ENCODE assay signal across 29 cellular contexts in genomic region chrX:152806035-152806434, GRCh38. TPM values are rescaled to one million over a fixed set of nuclear protein-coding genes. Genes with fewer than 3 reads are reported as not detected.
"Had no signal": no experiment of that assay in that cellular context is flagged by ENCODE, and none has a peak within 500 bp of the region (broad histone marks: within the 10 kb centered on the region; RNA-seq: fewer than 3 reads in every experiment).

No MANE protein-coding gene starts in this region.

- ATAC-seq: body of pancreas; left ventricle myocardium superior; mucosa of descending colon; natural killer cell treated with Interleukin-12 subunit alpha and Interleukin-12 subunit beta and Interleukin-15 and Interleukin-18, amount 100 ng/mL, for 72 hours; right cardiac atrium had no signal

- H3K27ac Mint-ChIP-seq: activated naive CD8-positive, alpha-beta T cell; natural killer cell treated with Interleukin-12 subunit alpha and Interleukin-12 subunit beta and Interleukin-15 and Interleukin-18, amount 100 ng/mL, for 72 hours; stimulated activated naive CD8-positive, alpha-beta T cell treated with anti-CD3 and anti-CD28 coated beads, Interleukin-15, Interleukin-2, amounts not matched to agents 100 ng/mL and 50 ng/mL, for 24 hours; T-helper 1 cell treated with Interleukin-12 subunit alpha and Interleukin-12 subunit beta and Interleukin-4 antibody, amounts not matched to agents 30 μg/mL and 1 μg/mL, for 36 hours had no signal

- DNase-seq: activated CD4-positive, CD25-positive, alpha-beta regulatory T cell treated with anti-CD3 and anti-CD28 coated beads, Interleukin-2, amount 50 U/mL, for 72 hours; anterior cingulate cortex; body of pancreas; dermis blood vessel endothelial cell; effector CD4-positive, alpha-beta T cell; esophagus squamous epithelium; foreskin melanocyte; glutamatergic neuron; islet precursor cell; left ventricle myocardium superior; mucosa of descending colon; posterior cingulate gyrus; right cardiac atrium; stimulated activated CD4-positive, alpha-beta T cell treated with anti-CD3 and anti-CD28 coated beads, Interleukin-4, amount 100 ng/mL, for 1 hour; T-helper 9 cell; trophoblast cell had no signal

- FAIRE-seq: colon, urothelium cell line had no signal

- H3K4me3 Mint-ChIP-seq: activated naive CD8-positive, alpha-beta T cell; natural killer cell treated with Interleukin-12 subunit alpha and Interleukin-12 subunit beta and Interleukin-15 and Interleukin-18, amount 100 ng/mL, for 72 hours; stimulated activated naive CD8-positive, alpha-beta T cell treated with anti-CD3 and anti-CD28 coated beads, Interleukin-15, Interleukin-2, amounts not matched to agents 100 ng/mL and 50 ng/mL, for 24 hours; T-helper 1 cell treated with Interleukin-12 subunit alpha and Interleukin-12 subunit beta and Interleukin-4 antibody, amounts not matched to agents 30 μg/mL and 1 μg/mL, for 36 hours had no signal

- H3K9me3 Mint-ChIP-seq: natural killer cell treated with Interleukin-12 subunit alpha and Interleukin-12 subunit beta and Interleukin-15 and Interleukin-18, amount 100 ng/mL, for 72 hours; stimulated activated naive CD8-positive, alpha-beta T cell treated with anti-CD3 and anti-CD28 coated beads, Interleukin-15, Interleukin-2, amounts not matched to agents 100 ng/mL and 50 ng/mL, for 24 hours; T-helper 1 cell treated with Interleukin-12 subunit alpha and Interleukin-12 subunit beta and Interleukin-4 antibody, amounts not matched to agents 30 μg/mL and 1 μg/mL, for 36 hours had no signal

- H3K36me3 Mint-ChIP-seq: activated naive CD8-positive, alpha-beta T cell; natural killer cell treated with Interleukin-12 subunit alpha and Interleukin-12 subunit beta and Interleukin-15 and Interleukin-18, amount 100 ng/mL, for 72 hours had no signal

RNA-seq across cellular contexts. Expression of gene MAGEA6, which starts 36.5 kb away (rescaled TPM):
- total RNA-seq: body of pancreas; dermis blood vessel endothelial cell; esophagus squamous epithelium; left ventricle myocardium superior; lung microvascular endothelial cell; mesenteric fat pad; mucosa of descending colon; myocyte; natural killer cell treated with Interleukin-12 subunit alpha and Interleukin-12 subunit beta and Interleukin-15 and Interleukin-18, amount 100 ng/mL, for 72 hours; omental fat pad; right cardiac atrium; skeletal muscle tissue; subcutaneous adipose tissue; thoracic aorta had no signal

RNA-seq across cellular contexts. Expression of gene CSAG3, which starts 47.0 kb away (rescaled TPM):
- total RNA-seq: body of pancreas; dermis blood vessel endothelial cell; esophagus squamous epithelium; left ventricle myocardium superior; lung microvascular endothelial cell; mesenteric fat pad; mucosa of descending colon; myocyte; natural killer cell treated with Interleukin-12 subunit alpha and Interleukin-12 subunit beta and Interleukin-15 and Interleukin-18, amount 100 ng/mL, for 72 hours; omental fat pad; right cardiac atrium; skeletal muscle tissue; subcutaneous adipose tissue; thoracic aorta had no signal

RNA-seq across cellular contexts. Expression of gene MAGEA2, which starts 52.4 kb away (rescaled TPM):
- total RNA-seq: body of pancreas; dermis blood vessel endothelial cell; esophagus squamous epithelium; left ventricle myocardium superior; lung microvascular endothelial cell; mesenteric fat pad; mucosa of descending colon; myocyte; natural killer cell treated with Interleukin-12 subunit alpha and Interleukin-12 subunit beta and Interleukin-15 and Interleukin-18, amount 100 ng/mL, for 72 hours; omental fat pad; right cardiac atrium; skeletal muscle tissue; subcutaneous adipose tissue; thoracic aorta had no signal
